12 cellular contexts compared by ENCODE assay signal in the genomic region with DNA sequence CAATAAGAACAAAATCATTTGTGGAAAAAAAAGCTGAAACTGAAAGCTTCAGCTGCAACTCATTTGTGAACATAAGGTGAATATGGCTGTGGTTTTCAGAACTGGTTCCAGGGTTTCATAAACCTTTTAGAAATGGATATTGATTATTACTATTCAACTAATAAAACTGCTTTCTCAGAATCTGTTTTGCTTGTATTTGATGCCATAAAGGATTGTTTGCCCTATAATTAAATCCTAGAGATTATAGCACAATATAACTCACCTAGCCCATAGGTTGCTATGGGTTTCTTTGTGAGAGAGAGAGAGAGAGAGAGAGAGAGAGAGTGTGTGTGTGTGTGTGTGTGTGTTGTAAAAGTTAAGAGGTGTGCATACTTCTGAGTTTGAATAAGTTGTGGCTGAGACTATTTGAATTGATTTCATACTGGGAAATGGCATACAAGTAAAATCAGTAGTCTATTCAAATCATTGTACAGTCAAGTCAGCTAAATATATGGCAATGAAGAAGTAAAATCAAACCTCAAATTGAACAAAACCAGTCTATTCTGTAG.
A peak's percentile ranks its signal among the peaks of the same experiment; 100 is the strongest.
DNase-seq lines count a peak whose midpoint lies in the region; ATAC-seq lines count a peak whose summit lies in the region.
"Had no signal": no experiment of that assay in that cellular context is flagged by ENCODE, and none has a peak within 500 bp of the region (broad histone marks: within the 10 kb centered on the region; RNA-seq: fewer than 3 reads in every experiment).

No MANE protein-coding gene starts in this region.

- H3K27ac Mint-ChIP-seq in activated CD4-positive, alpha-beta T cell treated with anti-CD3 and anti-CD28 coated beads, Interleukin-2, amount 10 ng/mL, durations not matched to agents 24 days and 14 days, result peak overlapping the region; percentile 81
- peak overlapping the region; percentile 78 for H3K27ac Mint-ChIP-seq in activated naive CD8-positive, alpha-beta T cell treated with anti-CD3 and anti-CD28 coated beads for 36 hours

- H3K4me1 Mint-ChIP-seq in activated CD4-positive, alpha-beta T cell treated with anti-CD3 and anti-CD28 coated beads, Interleukin-2, amount 10 ng/mL, durations not matched to agents 24 days and 14 days, result peaks cover 18% of the 10 kb centered on the region
- peaks cover 27% of the 10 kb centered on the region for H3K4me1 Mint-ChIP-seq in activated naive CD8-positive, alpha-beta T cell treated with anti-CD3 and anti-CD28 coated beads for 36 hours

- intact Hi-C loops in activated CD4-positive, alpha-beta T cell treated with anti-CD3 and anti-CD28 coated beads, Interleukin-2, amount 10 ng/mL, durations not matched to agents 24 days and 14 days (cut with micrococcal nuclease), result loop anchor here (1.0 to 10.0 kb wide), 6 partner anchors 15 to 1046 kb away; no protein-coding TSS in a partner anchor

- no peaks in the 10 kb centered on the region for H3K9me3 Mint-ChIP-seq in activated CD4-positive, alpha-beta T cell treated with anti-CD3 and anti-CD28 coated beads, Interleukin-2, amount 10 ng/mL, durations not matched to agents 24 days and 14 days
- H3K9me3 Mint-ChIP-seq in activated naive CD8-positive, alpha-beta T cell treated with anti-CD3 and anti-CD28 coated beads for 36 hours, result no peaks in the 10 kb centered on the region

- H3K27me3 Mint-ChIP-seq in activated CD4-positive, alpha-beta T cell treated with anti-CD3 and anti-CD28 coated beads, Interleukin-2, amount 10 ng/mL, durations not matched to agents 24 days and 14 days, result no peaks in the 10 kb centered on the region
- no peaks in the 10 kb centered on the region for H3K27me3 Mint-ChIP-seq in activated naive CD8-positive, alpha-beta T cell treated with anti-CD3 and anti-CD28 coated beads for 36 hours

- peaks cover 27% of the 10 kb centered on the region for H3K36me3 Mint-ChIP-seq in activated CD4-positive, alpha-beta T cell treated with anti-CD3 and anti-CD28 coated beads, Interleukin-2, amount 10 ng/mL, durations not matched to agents 24 days and 14 days (ENCODE audit: low read depth)
- peaks cover 19% of the 10 kb centered on the region for H3K36me3 Mint-ChIP-seq in activated naive CD8-positive, alpha-beta T cell treated with anti-CD3 and anti-CD28 coated beads for 36 hours

- ATAC-seq in GM21390 (IDR thresholded peaks at IDR 0.05; ENCODE audit: unreplicated experiment) (peak; percentile 83), HG03066 (IDR thresholded peaks at IDR 0.05; ENCODE audit: low read depth, unreplicated experiment) (peak; percentile 72)
- ATAC-seq: heart left ventricle had no signal

- no peak for DNase-seq in activated CD4-positive, alpha-beta T cell treated with anti-CD3 and anti-CD28 coated beads, Interleukin-2, amount 10 ng/mL, durations not matched to agents 24 days and 14 days
- no peak for DNase-seq in activated CD4-positive, alpha-beta T cell treated with anti-CD3 and anti-CD28 coated beads, Interleukin-2, amount 50 U/mL, for 4 hours
- no peak for DNase-seq in activated naive CD8-positive, alpha-beta T cell treated with anti-CD3 and anti-CD28 coated beads for 36 hours
- no peak for DNase-seq in DMS114 treated with DMSO at 0.1 percent for 48 hours (lab: John Stamatoyannopoulos, UW; ENCODE audit: unreplicated experiment)
- DNase-seq in NCI-H82 treated with DMSO at 0.1 percent for 48 hours (lab: John Stamatoyannopoulos, UW; ENCODE audit: unreplicated experiment), result no peak
- DNase-seq in inferior parietal cortex (ENCODE audit: extremely low spot score), result no peak
- DNase-seq: colonic mucosa; EL; heart left ventricle; stimulated activated naive CD4-positive, alpha-beta T cell treated with Interleukin-2 at 50 U/mL for 16 hours had no signal

- H3K4me3 Mint-ChIP-seq in activated CD4-positive, alpha-beta T cell treated with anti-CD3 and anti-CD28 coated beads, Interleukin-2, amount 10 ng/mL, durations not matched to agents 24 days and 14 days, result no peak overlapping the region
- no peak overlapping the region for H3K4me3 Mint-ChIP-seq in activated naive CD8-positive, alpha-beta T cell treated with anti-CD3 and anti-CD28 coated beads for 36 hours
